In genomic region chr10:100285316-100285715, GRCh38 we compare ENCODE assay signal across 8 cellular contexts. TPM values are rescaled to one million over a fixed set of nuclear protein-coding genes. Genes with fewer than 3 reads are reported as not detected.
A peak's percentile ranks its signal among the peaks of the same experiment; 100 is the strongest.
DNase-seq lines count a peak whose midpoint lies in the region; ATAC-seq and TF ChIP-seq lines count a peak whose summit lies in the region.
"Not testable (repeated sequence)": the region's sequence is repeated elsewhere in the genome, so short reads cannot be mapped to it uniquely, and the experiment has no call there.
"Had no signal": no experiment of that assay in that cellular context is flagged by ENCODE, and none has a peak within 500 bp of the region (broad histone marks: within the 10 kb centered on the region; RNA-seq: fewer than 3 reads in every experiment).

No MANE protein-coding gene starts in this region.

- H4K91ac ChIP-seq in mesenchymal stem cell (ENCODE audit: low read length): not testable (repeated sequence)

- not testable (repeated sequence) for DNase-seq in CD8-positive, alpha-beta T cell; epithelial cell of esophagus (ENCODE audit: low read depth); stimulated activated effector memory CD8-positive, alpha-beta T cell treated with anti-CD3 and anti-CD28 coated beads, Interleukin-12 subunit alpha, Interleukin-12 subunit beta, amount 100 ng/mL, for 72 hours (ENCODE audit: low spot score in 2 of 2)
- DNase-seq in mesenchymal stem cell: peak; percentile 10

- not testable (repeated sequence) for H2BK12ac ChIP-seq in mesenchymal stem cell (ENCODE audit: low read length in 2 of 2)

- POLR2A ChIA-PET in CD8-positive, alpha-beta T cell (lab: Charles Lee): not testable (repeated sequence)

- not testable (repeated sequence) for H2BK5ac ChIP-seq in mesenchymal stem cell (ENCODE audit: low read depth, low read length, poor library complexity, severe bottlenecking)

- H3K79me2 ChIP-seq in OCI-LY1 (ENCODE audit: insufficient read depth, low read length): peaks cover 14% of the 10 kb centered on the region

- H3K27ac Mint-ChIP-seq in CD8-positive, alpha-beta T cell: peak overlapping the region; percentile 100
- H3K27ac Mint-ChIP-seq in activated naive CD4-positive, alpha-beta T cell treated with anti-CD3 and anti-CD28 coated beads, Interleukin-2, amount 50 U/mL, for 24 hours: peak overlapping the region; percentile 100
- peak overlapping the region; percentile 99 for H3K27ac Mint-ChIP-seq in stimulated activated effector memory CD8-positive, alpha-beta T cell treated with anti-CD3 and anti-CD28 coated beads, Interleukin-12 subunit alpha, Interleukin-12 subunit beta, amount 100 ng/mL, for 72 hours

- H3K9me3 Mint-ChIP-seq in CD8-positive, alpha-beta T cell; activated naive CD4-positive, alpha-beta T cell treated with anti-CD3 and anti-CD28 coated beads, Interleukin-2, amount 50 U/mL, for 24 hours; stimulated activated effector memory CD8-positive, alpha-beta T cell treated with anti-CD3 and anti-CD28 coated beads, Interleukin-12 subunit alpha, Interleukin-12 subunit beta, amount 100 ng/mL, for 72 hours: not testable (repeated sequence)

- not testable (repeated sequence) for H3K27ac ChIP-seq in CD8-positive, alpha-beta T cell (ENCODE audit: low read depth, low read length); OCI-LY1 (ENCODE audit: low read depth, low read length, poor library complexity, severe bottlenecking)
- H3K27ac ChIP-seq in mesenchymal stem cell (ENCODE audit: low read length, poor library complexity, severe bottlenecking): peak overlapping the region; percentile 92

- H3K4me3 Mint-ChIP-seq in CD8-positive, alpha-beta T cell: peak overlapping the region; percentile 100
- H3K4me3 Mint-ChIP-seq in activated naive CD4-positive, alpha-beta T cell treated with anti-CD3 and anti-CD28 coated beads, Interleukin-2, amount 50 U/mL, for 24 hours: peak overlapping the region; percentile 99
- peak overlapping the region; percentile 99 for H3K4me3 Mint-ChIP-seq in stimulated activated effector memory CD8-positive, alpha-beta T cell treated with anti-CD3 and anti-CD28 coated beads, Interleukin-12 subunit alpha, Interleukin-12 subunit beta, amount 100 ng/mL, for 72 hours

- H3K36me3 ChIP-seq in CD8-positive, alpha-beta T cell (ENCODE audit: insufficient read depth, low read length): not testable (repeated sequence)
- H3K36me3 ChIP-seq in OCI-LY1 (ENCODE audit: insufficient read depth, low read length): peaks cover 24% of the 10 kb centered on the region
- peaks cover 4 to 38% of the 10 kb centered on the region in 2 experiments for H3K36me3 ChIP-seq in mesenchymal stem cell (ENCODE audit: control insufficient read depth in 1 of 2, insufficient read depth in 2 of 2, low read depth in 1 of 2, low read length in 2 of 2)

- H3K23ac ChIP-seq in mesenchymal stem cell (ENCODE audit: low read length in 2 of 2): not testable (repeated sequence)

- intact Hi-C loops in CD8-positive, alpha-beta T cell (cut with DNase I, micrococcal nuclease): loop anchor here in 1 of 2 experiments (5.0 kb wide), 2 partner anchors 252 to 553 kb away; partner anchors contain the start of genes COX15, CUTC and HIF1AN

- H3K4me2 ChIP-seq in OCI-LY1 (ENCODE audit: low read length) (peak overlapping the region; percentile 73), mesenchymal stem cell (ENCODE audit: low read length, poor library complexity, severe bottlenecking) (peak overlapping the region; percentile 83)

- not testable (repeated sequence) for H2AK5ac ChIP-seq in mesenchymal stem cell (ENCODE audit: low read length, severe bottlenecking)

- H3K4me3 ChIP-seq in CD8-positive, alpha-beta T cell (ENCODE audit: low read depth, low read length): not testable (repeated sequence)
- H3K4me3 ChIP-seq in OCI-LY1 (ENCODE audit: low read depth, low read length, poor library complexity, severe bottlenecking): peak overlapping the region; percentile 80
- peak overlapping the region; percentile 91 for H3K4me3 ChIP-seq in epithelial cell of esophagus (ENCODE audit: low read length)
- peak overlapping the region in 1 of 2 experiments; percentile 96 for H3K4me3 ChIP-seq in mesenchymal stem cell (ENCODE audit: insufficient read depth in 1 of 2, low read depth in 1 of 2, low read length in 2 of 2)

- not testable (repeated sequence) for H2BK15ac ChIP-seq in mesenchymal stem cell (ENCODE audit: low read depth, poor library complexity, severe bottlenecking)

- not testable (repeated sequence) for H3K14ac ChIP-seq in mesenchymal stem cell (ENCODE audit: low read length in 2 of 2)

- not testable (repeated sequence) for H3K79me1 ChIP-seq in mesenchymal stem cell (replicated peaks; ENCODE audit: low read length, poor library complexity, severe bottlenecking)

- not testable (repeated sequence) for H3K9me2 ChIP-seq in OCI-LY1 (ENCODE audit: low read depth, low read length)

- not testable (repeated sequence) for H3K9me3 ChIP-seq in CD8-positive, alpha-beta T cell (ENCODE audit: low read length); OCI-LY1 (ENCODE audit: low read length); mesenchymal stem cell (ENCODE audit: control insufficient read depth, low read length)

- peaks cover 24% of the 10 kb centered on the region for H3K4me1 ChIP-seq in CD8-positive, alpha-beta T cell (ENCODE audit: insufficient read depth, low read length)
- peaks cover 19% of the 10 kb centered on the region for H3K4me1 ChIP-seq in OCI-LY1 (ENCODE audit: insufficient read depth, low read length, severe bottlenecking)
- H3K4me1 ChIP-seq in mesenchymal stem cell (ENCODE audit: control insufficient read depth, insufficient read depth, low read depth, low read length): not testable (repeated sequence)

- not testable (repeated sequence) for H4K20me1 ChIP-seq in OCI-LY1 (ENCODE audit: insufficient read depth, low read length)

- not testable (repeated sequence) for ATAC-seq in CD8-positive, alpha-beta T cell; stimulated activated effector memory CD8-positive, alpha-beta T cell treated with anti-CD3 and anti-CD28 coated beads, Interleukin-12 subunit alpha, Interleukin-12 subunit beta, amount 100 ng/mL, for 72 hours

- not testable (repeated sequence) for H3K27me3 Mint-ChIP-seq in CD8-positive, alpha-beta T cell (ENCODE audit: low read depth); activated naive CD4-positive, alpha-beta T cell treated with anti-CD3 and anti-CD28 coated beads, Interleukin-2, amount 50 U/mL, for 24 hours

- CTCF ChIA-PET in CD8-positive, alpha-beta T cell (lab: Charles Lee): interaction anchor here (1.0 kb wide), 1 partner anchor 148 kb away, joined by 3 read pairs; no protein-coding TSS in a partner anchor

- not testable (repeated sequence) for H3K27me3 ChIP-seq in CD8-positive, alpha-beta T cell (ENCODE audit: insufficient read depth, low read length); OCI-LY1 (ENCODE audit: insufficient read depth, low read length); mesenchymal stem cell (ENCODE audit: control insufficient read depth in 1 of 2, insufficient read depth in 1 of 2, low read length in 2 of 2)

- H3K9ac ChIP-seq in OCI-LY1 (ENCODE audit: low read length) (peak overlapping the region; percentile 79), mesenchymal stem cell (ENCODE audit: low read length) (peak overlapping the region; percentile 99)

- H2BK120ac ChIP-seq in mesenchymal stem cell (ENCODE audit: low read depth, low read length): not testable (repeated sequence)

- H3F3A ChIP-seq in OCI-LY1 (ENCODE audit: insufficient read depth, low read length): not testable (repeated sequence)

- H3K18ac ChIP-seq in mesenchymal stem cell (ENCODE audit: low read depth in 1 of 2, low read length in 2 of 2): peak overlapping the region in 1 of 2 experiments; percentile 37

- H3K4me1 Mint-ChIP-seq in CD8-positive, alpha-beta T cell (ENCODE audit: low read depth): peaks cover 32% of the 10 kb centered on the region
- peaks cover 39% of the 10 kb centered on the region for H3K4me1 Mint-ChIP-seq in activated naive CD4-positive, alpha-beta T cell treated with anti-CD3 and anti-CD28 coated beads, Interleukin-2, amount 50 U/mL, for 24 hours
- peaks cover 31% of the 10 kb centered on the region for H3K4me1 Mint-ChIP-seq in stimulated activated effector memory CD8-positive, alpha-beta T cell treated with anti-CD3 and anti-CD28 coated beads, Interleukin-12 subunit alpha, Interleukin-12 subunit beta, amount 100 ng/mL, for 72 hours

- H3K36me3 Mint-ChIP-seq in CD8-positive, alpha-beta T cell: peaks cover 24% of the 10 kb centered on the region
- peaks cover 18% of the 10 kb centered on the region for H3K36me3 Mint-ChIP-seq in activated naive CD4-positive, alpha-beta T cell treated with anti-CD3 and anti-CD28 coated beads, Interleukin-2, amount 50 U/mL, for 24 hours
- not testable (repeated sequence) for H3K36me3 Mint-ChIP-seq in stimulated activated effector memory CD8-positive, alpha-beta T cell treated with anti-CD3 and anti-CD28 coated beads, Interleukin-12 subunit alpha, Interleukin-12 subunit beta, amount 100 ng/mL, for 72 hours

- H3K4ac ChIP-seq in mesenchymal stem cell (ENCODE audit: low read depth in 1 of 2, low read length in 2 of 2): peak overlapping the region in 1 of 2 experiments; percentile 6

- TF ChIP-seq CTCF in CD8-positive, alpha-beta T cell (IDR thresholded peaks at IDR 0.05); OCI-LY1 (IDR thresholded peaks at IDR 0.05; ENCODE audit: low read length); epithelial cell of esophagus (IDR thresholded peaks at IDR 0.05; ENCODE audit: insufficient read depth, low read depth, low read length, missing control alignments): not testable (repeated sequence)

- not testable (repeated sequence) for H4K8ac ChIP-seq in mesenchymal stem cell (ENCODE audit: low read length)

- H2AFZ ChIP-seq in OCI-LY1 (ENCODE audit: low read length); mesenchymal stem cell (ENCODE audit: low read depth, low read length): not testable (repeated sequence)

- WGBS in mesenchymal stem cell: 90% methylated on average over 9 of the region's 11 CpGs

RNA-seq across cellular contexts. Expression of gene BLOC1S2, which starts 1.2 kb away (rescaled TPM):
- total RNA-seq in CD8-positive, alpha-beta T cell: 10 to 100 TPM; 58.4 to 59.7 TPM
- polyA plus RNA-seq in mesenchymal stem cell (2013, experiment 1 of 2): 64.5 TPM
- polyA plus RNA-seq in mesenchymal stem cell (2013, experiment 2 of 2): 69.0 TPM

RNA-seq across cellular contexts. Expression of gene CWF19L1, which starts 17.9 kb away (rescaled TPM):
- 10 to 100 TPM; 70.9 to 83.7 TPM for total RNA-seq in CD8-positive, alpha-beta T cell
- 10.7 TPM for polyA plus RNA-seq in mesenchymal stem cell (2013, experiment 1 of 2)
- polyA plus RNA-seq in mesenchymal stem cell (2013, experiment 2 of 2): 10.1 TPM

RNA-seq across cellular contexts. Expression of gene PKD2L1, which starts 44.7 kb away (rescaled TPM):
- under 1 TPM in 1 of 2 experiments, not detected in 1; 0.14 TPM for total RNA-seq in CD8-positive, alpha-beta T cell
- polyA plus RNA-seq in mesenchymal stem cell (2013, experiment 1 of 2): 0.01 TPM
- not detected for polyA plus RNA-seq in mesenchymal stem cell (2013, experiment 2 of 2)
- total RNA-seq: glomerular endothelial cell, pulmonary artery endothelial cell had no signal

RNA-seq across cellular contexts. Expression of gene CHUK, which starts 55.9 kb away (rescaled TPM):
- 10 to 100 TPM; 19.7 to 22.9 TPM for total RNA-seq in CD8-positive, alpha-beta T cell
- polyA plus RNA-seq in mesenchymal stem cell (2013, experiment 1 of 2): 11.0 TPM
- polyA plus RNA-seq in mesenchymal stem cell (2013, experiment 2 of 2): 11.6 TPM
